11 cellular contexts compared by ENCODE assay signal in the genomic region with DNA sequence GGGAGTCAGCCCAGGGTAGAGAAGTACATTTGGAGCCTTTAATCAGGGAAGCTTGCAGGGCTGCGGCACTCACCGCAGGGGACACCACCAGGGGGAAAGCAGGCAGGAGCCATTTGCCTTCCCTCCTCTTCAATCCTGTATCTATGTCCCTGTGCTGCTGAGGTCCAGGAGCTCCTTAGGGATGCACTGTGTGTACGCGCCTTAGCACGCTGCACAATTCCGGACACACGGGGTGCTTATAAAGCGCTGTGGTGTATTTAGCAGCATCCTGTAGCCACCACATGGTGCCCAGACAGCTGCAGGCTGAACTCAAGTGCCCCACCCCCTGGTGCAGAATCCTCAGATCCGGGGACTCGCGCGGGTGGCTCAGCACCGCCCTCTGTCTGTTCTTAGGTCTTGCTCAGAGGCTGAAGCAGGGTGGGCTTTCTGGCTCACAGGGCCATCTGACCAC.
DNase-seq lines count a peak whose midpoint lies in the region; ATAC-seq and TF ChIP-seq lines count a peak whose summit lies in the region.
"Had no signal": no experiment of that assay in that cellular context is flagged by ENCODE, and none has a peak within 500 bp of the region (broad histone marks: within the 10 kb centered on the region; RNA-seq: fewer than 3 reads in every experiment).

No MANE protein-coding gene starts in this region.

- H3K9me3 ChIP-seq in DND-41 (ENCODE audit: insufficient read depth, low read length, severe bottlenecking) = no peaks in the 10 kb centered on the region

- no peaks in the 10 kb centered on the region for H3K79me2 ChIP-seq in DND-41 (ENCODE audit: insufficient read depth, low read length)

- intact Hi-C loops in activated T-helper 1 cell treated with anti-CD3 and anti-CD28 coated beads, Interleukin-12 subunit alpha, Interleukin-12 subunit beta, Interleukin-2, Interleukin-4 antibody, amounts not matched to agents 30 ng/mL and 10 ng/mL and 1 ng/mL, durations not matched to agents 14 hours and 24 hours and 36 hours (cut with micrococcal nuclease) = no loop called here

- no peak overlapping the region for H3K4me3 Mint-ChIP-seq in neural crest cell
- no peak overlapping the region for H3K4me3 Mint-ChIP-seq in activated T-helper 1 cell treated with anti-CD3 and anti-CD28 coated beads, Interleukin-12 subunit alpha, Interleukin-12 subunit beta, Interleukin-2, Interleukin-4 antibody, amounts not matched to agents 30 ng/mL and 10 ng/mL and 1 ng/mL, durations not matched to agents 14 hours and 24 hours and 36 hours
- H3K4me3 Mint-ChIP-seq: activated naive CD8-positive, alpha-beta T cell had no signal

- H3K9me3 Mint-ChIP-seq in neural crest cell = peaks cover 3% of the 10 kb centered on the region
- H3K9me3 Mint-ChIP-seq in activated T-helper 1 cell treated with anti-CD3 and anti-CD28 coated beads, Interleukin-12 subunit alpha, Interleukin-12 subunit beta, Interleukin-2, Interleukin-4 antibody, amounts not matched to agents 30 ng/mL and 10 ng/mL and 1 ng/mL, durations not matched to agents 14 hours and 24 hours and 36 hours = no peaks in the 10 kb centered on the region

- TF ChIP-seq CTCF in DND-41 (IDR thresholded peaks at IDR 0.05; ENCODE audit: borderline replicate concordance, extremely low read depth, low read length, poor library complexity, severe bottlenecking) (peak; percentile 6), neural crest cell (conservative IDR thresholded peaks at IDR 0.05) (peak; percentile 41)

- H3K36me3 Mint-ChIP-seq in neural crest cell (ENCODE audit: low read depth) = no peaks in the 10 kb centered on the region
- H3K36me3 Mint-ChIP-seq in activated T-helper 1 cell treated with anti-CD3 and anti-CD28 coated beads, Interleukin-12 subunit alpha, Interleukin-12 subunit beta, Interleukin-2, Interleukin-4 antibody, amounts not matched to agents 30 ng/mL and 10 ng/mL and 1 ng/mL, durations not matched to agents 14 hours and 24 hours and 36 hours (ENCODE audit: low read depth) = no peaks in the 10 kb centered on the region
- H3K36me3 Mint-ChIP-seq: activated naive CD8-positive, alpha-beta T cell had no signal

- H3K4me1 ChIP-seq in DND-41 (ENCODE audit: insufficient read depth, low read length) = no peaks in the 10 kb centered on the region

- no peaks in the 10 kb centered on the region for H3K36me3 ChIP-seq in DND-41 (ENCODE audit: insufficient read depth, low read length)

- no peak overlapping the region for H2AFZ ChIP-seq in DND-41 (ENCODE audit: low read depth, low read length)

- H3K27me3 ChIP-seq in DND-41 (ENCODE audit: insufficient read depth, low read length, poor library complexity) = peaks cover 5% of the 10 kb centered on the region

- H4K20me1 ChIP-seq in DND-41 (ENCODE audit: insufficient read depth, low read length) = no peaks in the 10 kb centered on the region

- H3K27me3 Mint-ChIP-seq in neural crest cell (ENCODE audit: low read depth) = no peaks in the 10 kb centered on the region
- H3K27me3 Mint-ChIP-seq in activated T-helper 1 cell treated with anti-CD3 and anti-CD28 coated beads, Interleukin-12 subunit alpha, Interleukin-12 subunit beta, Interleukin-2, Interleukin-4 antibody, amounts not matched to agents 30 ng/mL and 10 ng/mL and 1 ng/mL, durations not matched to agents 14 hours and 24 hours and 36 hours (ENCODE audit: insufficient read depth) = no peaks in the 10 kb centered on the region

- no peak overlapping the region for H3K27ac ChIP-seq in DND-41 (ENCODE audit: low read length)

- H3K9ac ChIP-seq in DND-41 (ENCODE audit: low read depth, low read length) = no peak overlapping the region

- ATAC-seq in DND-41 (ENCODE audit: insufficient read depth, low read depth) (no peak), HG03095 (IDR thresholded peaks at IDR 0.05; ENCODE audit: unreplicated experiment) (no peak), HG03039 (IDR thresholded peaks at IDR 0.05; ENCODE audit: unreplicated experiment) (no peak)

- H3K4me3 ChIP-seq in DND-41 (ENCODE audit: low read depth in 1 of 2, low read length in 2 of 2) = no peak overlapping the region

- no peak overlapping the region for H3K27ac Mint-ChIP-seq in neural crest cell (ENCODE audit: unreplicated experiment)
- no peak overlapping the region for H3K27ac Mint-ChIP-seq in activated T-helper 1 cell treated with anti-CD3 and anti-CD28 coated beads, Interleukin-12 subunit alpha, Interleukin-12 subunit beta, Interleukin-2, Interleukin-4 antibody, amounts not matched to agents 30 ng/mL and 10 ng/mL and 1 ng/mL, durations not matched to agents 14 hours and 24 hours and 36 hours
- H3K27ac Mint-ChIP-seq: activated naive CD8-positive, alpha-beta T cell had no signal

- DNase-seq in DND-41 (no peak), NCI-H510A treated with DMSO at 0.1 percent for 48 hours (lab: John Stamatoyannopoulos, UW) (peak; percentile 39), ecto neural progenitor cell (ENCODE audit: low spot score) (peak; percentile 82), neural crest cell (ENCODE audit: low read depth, low spot score) (peak; percentile 34), NCI-H1105 (lab: John Stamatoyannopoulos, UW) (no peak)
- DNase-seq in activated T-helper 1 cell treated with anti-CD3 and anti-CD28 coated beads, Interleukin-12 subunit alpha, Interleukin-12 subunit beta, Interleukin-2, Interleukin-4 antibody, amounts not matched to agents 30 ng/mL and 10 ng/mL and 1 ng/mL, durations not matched to agents 14 hours and 24 hours and 36 hours (ENCODE audit: low spot score) = no peak
- DNase-seq: mammary epithelial cell, MM.1S had no signal

- no peak overlapping the region for H3K4me2 ChIP-seq in DND-41 (ENCODE audit: insufficient read depth, low read length)

- H3K4me1 Mint-ChIP-seq in neural crest cell = peaks cover 3% of the 10 kb centered on the region
- no peaks in the 10 kb centered on the region for H3K4me1 Mint-ChIP-seq in activated T-helper 1 cell treated with anti-CD3 and anti-CD28 coated beads, Interleukin-12 subunit alpha, Interleukin-12 subunit beta, Interleukin-2, Interleukin-4 antibody, amounts not matched to agents 30 ng/mL and 10 ng/mL and 1 ng/mL, durations not matched to agents 14 hours and 24 hours and 36 hours (ENCODE audit: low read depth)

Comparison
In these comparisons a context has a peak if more than half of its experiments do, and no peak if none do; other contexts are left out.
1. DNase-seq: peak in NCI-H510A treated with DMSO at 0.1 percent for 48 hours (single experiment), ecto neural progenitor cell (single experiment) and neural crest cell (single experiment); none in DND-41 (single experiment), activated T-helper 1 cell treated with anti-CD3 and anti-CD28 coated beads, Interleukin-12 subunit alpha, Interleukin-12 subunit beta, Interleukin-2, Interleukin-4 antibody, amounts not matched to agents 30 ng/mL and 10 ng/mL and 1 ng/mL, durations not matched to agents 14 hours and 24 hours and 36 hours (single experiment) and NCI-H1105 (single experiment).